In genomic region chr5:141485305-141486055, GRCh38 we compare ENCODE assay signal across 9 cellular contexts. TPM values are rescaled to one million over a fixed set of nuclear protein-coding genes. Genes with fewer than 3 reads are reported as not detected.
DNase-seq lines count a peak whose midpoint lies in the region; ATAC-seq and TF ChIP-seq lines count a peak whose summit lies in the region.
"Had no signal": no experiment of that assay in that cellular context is flagged by ENCODE, and none has a peak within 500 bp of the region (broad histone marks: within the 10 kb centered on the region; RNA-seq: fewer than 3 reads in every experiment).

No MANE protein-coding gene starts in this region.

- peak overlapping the region; percentile 5 for H3K4me3 Mint-ChIP-seq in stimulated activated naive CD8-positive, alpha-beta T cell treated with anti-CD3 and anti-CD28 coated beads, Interleukin-15, Interleukin-2, amounts not matched to agents 100 ng/mL and 50 ng/mL, for 24 hours

- no peak overlapping the region for H4K91ac ChIP-seq in mesenchymal stem cell (ENCODE audit: low read length)

- H3K27ac ChIP-seq in cingulate gyrus (ENCODE audit: low read depth, low read length): peak overlapping the region; percentile 54
- H3K27ac ChIP-seq in mesenchymal stem cell (ENCODE audit: low read length, poor library complexity, severe bottlenecking): no peak overlapping the region
- H3K27ac ChIP-seq in vagina: peak overlapping the region; percentile 63
- H3K27ac ChIP-seq in osteoblast (ENCODE audit: low read depth, low read length): no peak overlapping the region

- H3K23ac ChIP-seq in mesenchymal stem cell (ENCODE audit: low read length in 2 of 2): no peak overlapping the region

- no peak overlapping the region for H3K4ac ChIP-seq in mesenchymal stem cell (ENCODE audit: low read depth in 1 of 2, low read length in 2 of 2)

- no peak overlapping the region for H2AK5ac ChIP-seq in mesenchymal stem cell (ENCODE audit: low read length, severe bottlenecking)

- no peak overlapping the region for H3K18ac ChIP-seq in mesenchymal stem cell (ENCODE audit: low read depth in 1 of 2, low read length in 2 of 2)

- H2BK120ac ChIP-seq in mesenchymal stem cell (ENCODE audit: low read depth, low read length): no peak overlapping the region

- peaks cover 45% of the 10 kb centered on the region for H4K20me1 ChIP-seq in osteoblast (ENCODE audit: insufficient read depth, low read length)

- peaks cover 35% of the 10 kb centered on the region for H3K79me1 ChIP-seq in mesenchymal stem cell (replicated peaks; ENCODE audit: low read length, poor library complexity, severe bottlenecking)

- TF ChIP-seq CTCF in vagina (IDR thresholded peaks at IDR 0.05): no peak
- no peak for TF ChIP-seq CTCF in osteoblast (IDR thresholded peaks at IDR 0.05; ENCODE audit: extremely low read depth, low read depth, low read length)

- H2AFZ ChIP-seq in mesenchymal stem cell (ENCODE audit: low read depth, low read length) (no peak overlapping the region), osteoblast (ENCODE audit: low read length) (no peak overlapping the region)

- WGBS in mesenchymal stem cell: 61% methylated on average over 37 of the region's 39 CpGs

- H3K4me1 ChIP-seq in mesenchymal stem cell (ENCODE audit: control insufficient read depth, insufficient read depth, low read depth, low read length): peaks cover 25% of the 10 kb centered on the region
- H3K4me1 ChIP-seq in vagina: peaks cover 73% of the 10 kb centered on the region
- peaks cover 26% of the 10 kb centered on the region for H3K4me1 ChIP-seq in osteoblast (ENCODE audit: insufficient read depth, low read length)

- no peak for TF ChIP-seq POLR2A in vagina (IDR thresholded peaks at IDR 0.05)

- H3K36me3 Mint-ChIP-seq in stimulated activated naive CD8-positive, alpha-beta T cell treated with anti-CD3 and anti-CD28 coated beads, Interleukin-15, Interleukin-2, amounts not matched to agents 100 ng/mL and 50 ng/mL, for 24 hours (ENCODE audit: low read depth): no peaks in the 10 kb centered on the region

- H3K36me3 ChIP-seq in mesenchymal stem cell (ENCODE audit: control insufficient read depth in 1 of 2, insufficient read depth in 2 of 2, low read depth in 1 of 2, low read length in 2 of 2): peaks cover 42 to 47% of the 10 kb centered on the region in 2 experiments
- peaks cover 0 to 9% of the 10 kb centered on the region in 2 donors for H3K36me3 ChIP-seq in vagina
- H3K36me3 ChIP-seq in MG63: peaks cover 69% of the 10 kb centered on the region
- H3K36me3 ChIP-seq in osteoblast (ENCODE audit: insufficient read depth, low read length): peaks cover 23% of the 10 kb centered on the region

- no peak overlapping the region for H3K14ac ChIP-seq in mesenchymal stem cell (ENCODE audit: low read length in 2 of 2)

- H3K27me3 Mint-ChIP-seq in stimulated activated naive CD8-positive, alpha-beta T cell treated with anti-CD3 and anti-CD28 coated beads, Interleukin-15, Interleukin-2, amounts not matched to agents 100 ng/mL and 50 ng/mL, for 24 hours: peaks cover 93% of the 10 kb centered on the region

- no peak overlapping the region for H2BK12ac ChIP-seq in mesenchymal stem cell (ENCODE audit: low read length in 2 of 2)

- no peak for ATAC-seq in stimulated activated naive CD8-positive, alpha-beta T cell treated with anti-CD3 and anti-CD28 coated beads, Interleukin-15, Interleukin-2, amounts not matched to agents 100 U/mL and 50 U/mL, for 24 hours

- H3K9me3 Mint-ChIP-seq in stimulated activated naive CD8-positive, alpha-beta T cell treated with anti-CD3 and anti-CD28 coated beads, Interleukin-15, Interleukin-2, amounts not matched to agents 100 ng/mL and 50 ng/mL, for 24 hours: no peaks in the 10 kb centered on the region

- no peaks in the 10 kb centered on the region for H3K27me3 ChIP-seq in mesenchymal stem cell (ENCODE audit: control insufficient read depth in 1 of 2, insufficient read depth in 1 of 2, low read length in 2 of 2)
- H3K27me3 ChIP-seq in vagina: no peaks in the 10 kb centered on the region
- H3K27me3 ChIP-seq in MG63: no peaks in the 10 kb centered on the region
- no peaks in the 10 kb centered on the region for H3K27me3 ChIP-seq in osteoblast (ENCODE audit: insufficient read depth, low read length)

- peak overlapping the region; percentile 34 for H3K9ac ChIP-seq in mesenchymal stem cell (ENCODE audit: low read length)

- H3K4me1 Mint-ChIP-seq in stimulated activated naive CD8-positive, alpha-beta T cell treated with anti-CD3 and anti-CD28 coated beads, Interleukin-15, Interleukin-2, amounts not matched to agents 100 ng/mL and 50 ng/mL, for 24 hours (ENCODE audit: low read depth): peaks cover 9% of the 10 kb centered on the region

- H3K4me2 ChIP-seq in mesenchymal stem cell (ENCODE audit: low read length, poor library complexity, severe bottlenecking) (peak overlapping the region; percentile 71), osteoblast (ENCODE audit: insufficient read depth, low read length) (no peak overlapping the region)

- H2BK5ac ChIP-seq in mesenchymal stem cell (ENCODE audit: low read depth, low read length, poor library complexity, severe bottlenecking): no peak overlapping the region

- peak overlapping the region; percentile 23 for H4K8ac ChIP-seq in mesenchymal stem cell (ENCODE audit: low read length)

- H3K79me2 ChIP-seq in osteoblast (ENCODE audit: insufficient read depth, low read length): peaks cover 80% of the 10 kb centered on the region

- intact Hi-C loops in vagina (cut with DNase I): no loop called here

- H3K27ac Mint-ChIP-seq in stimulated activated naive CD8-positive, alpha-beta T cell treated with anti-CD3 and anti-CD28 coated beads, Interleukin-15, Interleukin-2, amounts not matched to agents 100 ng/mL and 50 ng/mL, for 24 hours: no peak overlapping the region

- no peak for DNase-seq in stimulated activated naive CD8-positive, alpha-beta T cell treated with anti-CD3 and anti-CD28 coated beads, Interleukin-15, Interleukin-2, amounts not matched to agents 100 U/mL and 50 U/mL, for 24 hours
- DNase-seq in mesenchymal stem cell (no peak), vagina (ENCODE audit: extremely low spot score in 2 of 2) (no peak), MG63 (no peak), NCI-H187 (lab: John Stamatoyannopoulos, UW) (no peak), osteoblast (ENCODE audit: insufficient read length, low spot score, missing footprints) (no peak)
- DNase-seq: activated CD4-positive, alpha-beta T cell treated with anti-CD3 and anti-CD28 coated beads, Interleukin-2, amount 50 U/mL, for 48 hours had no signal

- peak overlapping the region in 1 of 2 experiments; percentile 58 for H3K4me3 ChIP-seq in mesenchymal stem cell (ENCODE audit: insufficient read depth in 1 of 2, low read depth in 1 of 2, low read length in 2 of 2)
- H3K4me3 ChIP-seq in vagina: peak overlapping the region; percentile 43 to 45
- H3K4me3 ChIP-seq in MG63: no peak overlapping the region
- no peak overlapping the region for H3K4me3 ChIP-seq in osteoblast (ENCODE audit: insufficient read depth, low read length)

- no peak overlapping the region for H2BK15ac ChIP-seq in mesenchymal stem cell (ENCODE audit: low read depth, poor library complexity, severe bottlenecking)

- H3K9me3 ChIP-seq in mesenchymal stem cell (ENCODE audit: control insufficient read depth, low read length) (no peaks in the 10 kb centered on the region), vagina (no peaks in the 10 kb centered on the region), MG63 (no peaks in the 10 kb centered on the region), osteoblast (ENCODE audit: low read depth, low read length) (no peaks in the 10 kb centered on the region)

RNA-seq across cellular contexts. Expression of gene PCDHGC4, which starts 0.7 kb away (rescaled TPM):
- 0.19 TPM for polyA plus RNA-seq in mesenchymal stem cell (2013, experiment 1 of 2)
- 0.15 TPM for polyA plus RNA-seq in mesenchymal stem cell (2013, experiment 2 of 2)
- total RNA-seq in vagina (4.9 TPM), osteoblast (2.9 and 3.8 TPM in 2 replicates)
- not detected in 2 replicates for total RNA-seq in MG63 (2014; rRNA removed; shearing (Covaris generic); ENCODE audit: low replicate concordance)

RNA-seq across cellular contexts. Expression of gene PCDHGC5, which starts 3.4 kb away (rescaled TPM):
- 0.26 TPM for polyA plus RNA-seq in mesenchymal stem cell (2013, experiment 1 of 2)
- 0.27 TPM for polyA plus RNA-seq in mesenchymal stem cell (2013, experiment 2 of 2)
- total RNA-seq in vagina (3.4 TPM), osteoblast (3.6 and 5.3 TPM in 2 replicates)
- total RNA-seq in MG63 (2014; rRNA removed; shearing (Covaris generic); ENCODE audit: low replicate concordance): 0.46 TPM in 1 of 2 replicates, not detected in the other

RNA-seq across cellular contexts. Expression of gene PCDHGC3, which starts 9.7 kb away (rescaled TPM):
- polyA plus RNA-seq in mesenchymal stem cell (2013, experiment 1 of 2): 115 TPM
- polyA plus RNA-seq in mesenchymal stem cell (2013, experiment 2 of 2): 114 TPM
- total RNA-seq in vagina: 78.3 TPM
- 42.3 and 49.8 TPM in 2 replicates for total RNA-seq in MG63 (2014; rRNA removed; shearing (Covaris generic); ENCODE audit: low replicate concordance)
- 59.4 and 91.3 TPM in 2 replicates for total RNA-seq in osteoblast

RNA-seq across cellular contexts. Expression of gene PCDHGA12, which starts 55.2 kb away (rescaled TPM):
- 0.03 TPM for polyA plus RNA-seq in mesenchymal stem cell (2013, experiment 1 of 2)
- 0.04 TPM for polyA plus RNA-seq in mesenchymal stem cell (2013, experiment 2 of 2)
- total RNA-seq in vagina (10.6 TPM), osteoblast (20.6 and 33.6 TPM in 2 replicates)
- not detected in 2 replicates for total RNA-seq in MG63 (2014; rRNA removed; shearing (Covaris generic); ENCODE audit: low replicate concordance)

Comparison
In these comparisons a context has a peak if more than half of its experiments do, and no peak if none do; other contexts are left out.
1. H3K27ac ChIP-seq: peak in cingulate gyrus (single experiment) and vagina (single experiment); none in mesenchymal stem cell (single experiment) and osteoblast (single experiment).
2. H3K4me3 ChIP-seq: peak in vagina (2 of 2); none in MG63 (single experiment) and osteoblast (single experiment).